23 cellular contexts compared by ENCODE assay signal in the genomic region with DNA sequence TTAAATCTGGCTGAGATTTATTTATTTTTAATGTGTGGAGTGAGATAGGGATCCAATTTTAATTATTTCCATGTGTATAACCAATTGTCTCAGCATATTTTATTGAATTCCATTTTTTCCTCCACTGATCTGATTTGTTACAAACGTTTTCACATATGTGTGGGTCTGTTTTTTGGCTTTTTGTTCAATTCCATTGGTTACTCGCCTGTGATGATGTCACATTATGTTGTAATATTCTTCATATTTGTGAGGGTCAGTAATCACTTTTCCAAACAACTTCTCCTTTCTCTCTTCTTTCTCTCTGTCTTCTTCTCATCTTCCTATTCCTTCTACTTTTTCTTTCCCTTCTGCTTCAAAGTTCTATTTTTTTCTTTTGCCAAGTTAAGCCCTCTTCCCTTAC.
"Had no signal": no experiment of that assay in that cellular context is flagged by ENCODE, and none has a peak within 500 bp of the region (broad histone marks: within the 10 kb centered on the region; RNA-seq: fewer than 3 reads in every experiment).

No MANE protein-coding gene starts in this region.

- DNase-seq: activated CD4-positive, alpha-beta T cell treated with anti-CD3 and anti-CD28 coated beads, Interleukin-2, amount 10 ng/mL, durations not matched to agents 7 days and 5 days; activated CD8-positive, alpha-beta T cell treated with anti-CD3 and anti-CD28 coated beads, Interleukin-2, amount 10 ng/mL, durations not matched to agents 7 days and 5 days; activated gamma-delta T cell; activated T-cell treated with anti-CD3 and anti-CD28 coated beads, Interleukin-2, amount 50 U/mL, for 4 hours; adrenal gland; dermis blood vessel endothelial cell; effector memory CD4-positive, alpha-beta T cell; immature natural killer cell; left ventricle myocardium superior; mucosa of descending colon; naive B cell; retina; stimulated activated CD4-positive, alpha-beta T cell treated with anti-CD3 and anti-CD28 coated beads, Interleukin-12 subunit alpha, Interleukin-12 subunit beta, amount 100 ng/mL, for 4 hours; stimulated activated CD4-positive, alpha-beta T cell treated with anti-CD3 and anti-CD28 coated beads, Interleukin-2, amount 100 ng/mL, for 24 hours; stimulated activated naive CD8-positive, alpha-beta T cell treated with anti-CD3 and anti-CD28 coated beads, Interleukin-15, Interleukin-2, amounts not matched to agents 100 U/mL and 50 U/mL, for 24 hours; substantia nigra; tibial artery had no signal

- H3K36me3 Mint-ChIP-seq: activated naive CD4-positive, alpha-beta T cell treated with anti-CD3 and anti-CD28 coated beads, Interleukin-2, amount 50 U/mL, for 24 hours; immature natural killer cell; memory B cell; naive B cell had no signal

- H3K4me3 Mint-ChIP-seq: activated CD4-positive, alpha-beta T cell treated with anti-CD3 and anti-CD28 coated beads, Interleukin-2, amount 10 ng/mL, durations not matched to agents 7 days and 5 days; activated CD8-positive, alpha-beta T cell treated with anti-CD3 and anti-CD28 coated beads, Interleukin-2, amount 10 ng/mL, durations not matched to agents 7 days and 5 days; activated naive CD4-positive, alpha-beta T cell treated with anti-CD3 and anti-CD28 coated beads, Interleukin-2, amount 50 U/mL, for 24 hours; activated T-cell treated with anti-CD3 and anti-CD28 coated beads, Interleukin-2, amount 50 U/mL, for 4 hours; immature natural killer cell; memory B cell; naive B cell; neural crest cell; T-helper 1 cell treated with Interleukin-12 subunit alpha and Interleukin-12 subunit beta and Interleukin-4 antibody, amounts not matched to agents 30 μg/mL and 1 μg/mL, for 36 hours had no signal

- H3K9me3 Mint-ChIP-seq: activated CD4-positive, alpha-beta T cell treated with anti-CD3 and anti-CD28 coated beads, Interleukin-2, amount 10 ng/mL, durations not matched to agents 7 days and 5 days; activated naive CD4-positive, alpha-beta T cell treated with anti-CD3 and anti-CD28 coated beads, Interleukin-2, amount 50 U/mL, for 24 hours; activated T-cell treated with anti-CD3 and anti-CD28 coated beads, Interleukin-2, amount 50 U/mL, for 4 hours; immature natural killer cell; neural crest cell had no signal

- H3K4me1 Mint-ChIP-seq: activated CD4-positive, alpha-beta T cell treated with anti-CD3 and anti-CD28 coated beads, Interleukin-2, amount 10 ng/mL, durations not matched to agents 7 days and 5 days; activated naive CD4-positive, alpha-beta T cell treated with anti-CD3 and anti-CD28 coated beads, Interleukin-2, amount 50 U/mL, for 24 hours; immature natural killer cell; memory B cell; naive B cell; neural crest cell had no signal

- H3K27ac Mint-ChIP-seq: activated CD4-positive, alpha-beta T cell treated with anti-CD3 and anti-CD28 coated beads, Interleukin-2, amount 10 ng/mL, durations not matched to agents 7 days and 5 days; activated CD8-positive, alpha-beta T cell treated with anti-CD3 and anti-CD28 coated beads, Interleukin-2, amount 10 ng/mL, durations not matched to agents 7 days and 5 days; activated naive CD4-positive, alpha-beta T cell treated with anti-CD3 and anti-CD28 coated beads, Interleukin-2, amount 50 U/mL, for 24 hours; immature natural killer cell; memory B cell; naive B cell; T-helper 1 cell treated with Interleukin-12 subunit alpha and Interleukin-12 subunit beta and Interleukin-4 antibody, amounts not matched to agents 30 μg/mL and 1 μg/mL, for 36 hours had no signal

- H3K4me3 ChIP-seq: adrenal gland, cardiac muscle cell, mucosa of descending colon, tibial artery had no signal

- ATAC-seq: activated CD4-positive, CD25-positive, alpha-beta regulatory T cell treated with anti-CD3 and anti-CD28 coated beads, Interleukin-2, amount 50 U/mL, for 24 hours; activated CD8-positive, alpha-beta T cell treated with anti-CD3 and anti-CD28 coated beads, Interleukin-2, amount 10 ng/mL, durations not matched to agents 7 days and 5 days; activated T-cell treated with anti-CD3 and anti-CD28 coated beads, Interleukin-2, amount 50 U/mL, for 4 hours; left ventricle myocardium superior; mucosa of descending colon; stimulated activated naive CD8-positive, alpha-beta T cell treated with anti-CD3 and anti-CD28 coated beads, Interleukin-15, Interleukin-2, amounts not matched to agents 100 U/mL and 50 U/mL, for 24 hours had no signal
